ENCODE assay signal across 8 cellular contexts in the genomic region with DNA sequence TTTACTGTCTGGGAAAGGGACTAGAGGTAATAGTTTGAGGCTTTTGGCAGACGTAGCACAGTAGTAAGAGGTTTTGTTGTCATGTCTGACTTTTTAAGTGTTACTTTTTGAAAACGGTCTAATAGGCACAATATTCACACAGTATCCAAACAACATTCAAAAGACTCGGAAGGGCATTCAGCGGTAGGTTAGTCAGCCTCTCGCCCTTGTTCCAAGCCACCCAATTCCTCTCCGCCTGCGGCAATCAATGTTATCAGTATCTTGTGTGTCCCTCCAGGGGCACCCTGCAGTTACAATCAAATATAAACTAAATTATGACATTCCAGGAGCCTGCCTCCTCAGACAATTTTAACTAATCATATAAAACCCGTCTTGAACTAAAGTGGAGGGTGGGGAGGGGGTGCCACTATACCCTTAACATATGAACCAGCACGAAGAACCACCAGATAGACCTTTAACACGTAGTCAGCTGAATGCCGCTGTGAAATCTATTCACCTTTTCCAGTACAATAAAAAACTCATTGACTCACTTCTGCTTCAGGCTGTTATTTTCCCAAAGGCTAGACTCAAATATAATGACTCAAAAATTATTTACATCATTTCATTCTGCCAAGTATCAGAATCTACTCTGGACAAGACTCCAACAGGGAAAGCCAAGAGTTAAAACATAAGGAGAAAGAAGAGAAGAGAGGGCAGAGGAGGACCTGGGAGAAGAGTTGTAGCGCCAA. TPM values are rescaled to one million over a fixed set of nuclear protein-coding genes. Genes with fewer than 3 reads are reported as not detected.
A peak's percentile ranks its signal among the peaks of the same experiment; 100 is the strongest.
DNase-seq lines count a peak whose midpoint lies in the region; ATAC-seq and TF ChIP-seq lines count a peak whose summit lies in the region.

No MANE protein-coding gene starts in this region.

- no peaks in the 10 kb centered on the region for H3K36me3 ChIP-seq in colonic mucosa

- peak overlapping the region; percentile 99 to 100 for H3K4me3 Mint-ChIP-seq in CD14-positive monocyte
- H3K4me3 Mint-ChIP-seq in natural killer cell = peak overlapping the region; percentile 99

- no peak for DNase-seq in CD14-positive monocyte (ENCODE audit: low spot score)
- DNase-seq in M059J (ENCODE audit: low read depth) = peak; percentile 80
- DNase-seq in colonic mucosa = no peak
- no peak for DNase-seq in natural killer cell
- no peak for DNase-seq in HCEC 1CT

- H3K4me1 Mint-ChIP-seq in CD14-positive monocyte = peaks cover 70% of the 10 kb centered on the region
- peaks cover 62 to 67% of the 10 kb centered on the region in 2 donors for H3K4me1 Mint-ChIP-seq in natural killer cell

- TF ChIP-seq CTCF in CD14-positive monocyte (IDR thresholded peaks at IDR 0.05) (no peak), colonic mucosa (IDR thresholded peaks at IDR 0.05) (no peak), natural killer cell (IDR thresholded peaks at IDR 0.05) (no peak)

- peak overlapping the region; percentile 61 for H3K4me3 ChIP-seq in colonic mucosa

- H3K27me3 Mint-ChIP-seq in CD14-positive monocyte (ENCODE audit: low read depth in 3 of 3) = no peaks in the 10 kb centered on the region
- peaks cover 0 to 3% of the 10 kb centered on the region in 2 donors for H3K27me3 Mint-ChIP-seq in natural killer cell (ENCODE audit: low read depth in 2 of 2)

- H3K4me1 ChIP-seq in colonic mucosa = peaks cover 4% of the 10 kb centered on the region

- peak overlapping the region; percentile 97 for H3K27ac ChIP-seq in colonic mucosa

- peaks cover 0 to 1% (median 0%) of the 10 kb centered on the region in 7 donors for H3K9me3 Mint-ChIP-seq in CD14-positive monocyte
- no peaks in the 10 kb centered on the region for H3K9me3 Mint-ChIP-seq in natural killer cell

- H3K27ac Mint-ChIP-seq in CD14-positive monocyte (peak overlapping the region; percentile 97 to 100 (median 99)), natural killer cell (peak overlapping the region; percentile 97 to 98)

- H3K36me3 Mint-ChIP-seq in CD14-positive monocyte (peaks cover 23 to 35% of the 10 kb centered on the region in 2 donors), natural killer cell (peaks cover 9% of the 10 kb centered on the region)

- no peaks in the 10 kb centered on the region for H3K27me3 ChIP-seq in colonic mucosa

- intact Hi-C loops in CD14-positive monocyte (cut with micrococcal nuclease) (loop anchor here (5.0 to 10.0 kb wide), 5 partner anchors 61 to 1746 kb away; a partner anchor contains a TSS), colonic mucosa (cut with DNase I) (loop anchor here (5.0 to 10.0 kb wide), 2 partner anchors 516 to 1144 kb away; no protein-coding TSS in a partner anchor), natural killer cell (cut with micrococcal nuclease) (loop anchor here (5.0 kb wide), 3 partner anchors 1539 to 1974 kb away; a partner anchor contains a TSS)

- peak overlapping the region; percentile 87 to 91 for H3K9ac ChIP-seq in colonic mucosa (ENCODE audit: low read depth in 2 of 2, low read length in 2 of 2)

- no peak for ATAC-seq in natural killer cell
- ATAC-seq in GM18861 (IDR thresholded peaks at IDR 0.05; ENCODE audit: unreplicated experiment) = no peak
- no peak for ATAC-seq in HG03159 (IDR thresholded peaks at IDR 0.05; ENCODE audit: unreplicated experiment)
- no peak for ATAC-seq in HG02852 (IDR thresholded peaks at IDR 0.05; ENCODE audit: unreplicated experiment)

- H3K9me3 ChIP-seq in colonic mucosa = no peaks in the 10 kb centered on the region

RNA-seq across cellular contexts. Expression of a gene that starts 1.7 kb away (rescaled TPM):
- 10 to 100 TPM in 1 of 2 donors, 1 to 10 TPM in 1; 9.1 to 12.1 TPM for polyA plus RNA-seq in CD14-positive monocyte
- total RNA-seq in M059J (2014; rRNA removed; shearing (Covaris generic)) = 64.6 and 97.6 TPM in 2 replicates
- total RNA-seq in colonic mucosa (10 to 100 TPM; 20.1 to 32.8 TPM), natural killer cell (10 to 100 TPM; 22.9 to 23.8 (median 22.9) TPM)
